8 cellular contexts compared by ENCODE assay signal in the genomic region with DNA sequence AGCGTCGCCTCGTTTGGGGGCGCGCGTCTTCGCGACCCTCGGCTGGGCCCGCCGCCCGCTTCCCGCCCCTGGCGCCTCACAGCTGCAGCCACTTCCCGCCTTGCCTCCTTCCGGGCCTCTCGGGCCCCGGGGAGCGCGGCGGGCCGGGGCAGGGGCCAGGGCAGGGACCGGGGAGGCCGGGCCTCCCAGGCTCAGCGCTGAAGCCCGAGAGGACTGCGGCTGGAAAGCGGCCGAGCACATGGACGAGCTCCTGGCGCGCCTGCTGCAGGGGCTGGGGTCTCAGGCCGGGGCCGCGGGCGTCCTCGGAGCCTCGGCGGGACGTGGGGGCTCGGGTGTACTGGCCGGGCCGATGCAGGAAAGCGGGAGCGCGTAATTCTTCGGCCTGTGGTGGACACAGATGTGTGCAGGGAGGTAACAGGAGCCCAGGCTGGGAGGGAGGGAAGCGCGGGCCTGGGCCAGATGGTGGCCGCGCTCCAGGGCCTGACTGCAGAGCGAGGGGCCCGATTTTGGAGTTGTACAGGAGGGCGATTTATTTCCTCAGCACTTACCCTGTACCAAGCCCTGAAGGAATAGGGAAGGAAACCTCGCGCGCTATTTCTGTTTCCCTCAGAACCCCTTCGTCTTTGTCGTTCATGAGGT. TPM values are rescaled to one million over a fixed set of nuclear protein-coding genes. Genes with fewer than 3 reads are reported as not detected.
DNase-seq lines count a peak whose midpoint lies in the region; ATAC-seq, FAIRE-seq and TF ChIP-seq lines count a peak whose summit lies in the region.
"Not testable (repeated sequence)": the region's sequence is repeated elsewhere in the genome, so short reads cannot be mapped to it uniquely, and the experiment has no call there.

No MANE protein-coding gene starts in this region.

- not testable (repeated sequence) for H3K4me1 ChIP-seq in OCI-LY1 (ENCODE audit: insufficient read depth, low read length, severe bottlenecking); body of pancreas; pancreas; aorta (ENCODE audit: control insufficient read depth in 1 of 2, insufficient read depth in 2 of 2, low read length in 2 of 2)

- H3F3A ChIP-seq in OCI-LY1 (ENCODE audit: insufficient read depth, low read length): not testable (repeated sequence)

- not testable (repeated sequence) for TF ChIP-seq CTCF in OCI-LY1 (IDR thresholded peaks at IDR 0.05; ENCODE audit: low read length); body of pancreas (IDR thresholded peaks at IDR 0.05); pancreas (IDR thresholded peaks at IDR 0.05)

- H3K4me3 ChIP-seq in OCI-LY1 (ENCODE audit: low read depth, low read length, poor library complexity, severe bottlenecking) (peak overlapping the region; percentile 48), pancreas (peak overlapping the region; percentile 28 to 51 (median 40)), aorta (ENCODE audit: low read length in 2 of 2) (peak overlapping the region in 1 of 2 donors; percentile 12)
- H3K4me3 ChIP-seq in body of pancreas: not testable (repeated sequence)

- not testable (repeated sequence) for H4K20me1 ChIP-seq in OCI-LY1 (ENCODE audit: insufficient read depth, low read length)

- H3K36me3 ChIP-seq in OCI-LY1 (ENCODE audit: insufficient read depth, low read length); body of pancreas (replicated peaks in 1 of 2; ENCODE audit: insufficient read depth in 1 of 2, low read depth in 2 of 2); pancreas; aorta (ENCODE audit: control insufficient read depth in 1 of 2, insufficient read depth in 2 of 2, low read length in 1 of 2): not testable (repeated sequence)

- H3K4me2 ChIP-seq in OCI-LY1 (ENCODE audit: low read length): not testable (repeated sequence)

- H3K9me3 ChIP-seq in OCI-LY1 (ENCODE audit: low read length); body of pancreas; pancreas; aorta (ENCODE audit: control insufficient read depth, low read length): not testable (repeated sequence)

- no CpG with 5 or more reads among the region's 59 CpGs for WGBS in body of pancreas, 2 donors
- 2% methylated on average over 8 of the region's 59 CpGs; no CpG with 5 or more reads in 1 of the 2 donors for WGBS in pancreas, 2 donors
- 0 to 1% methylated on average over 4 to 8 of the region's 59 CpGs for WGBS in aorta, 2 donors

- TF ChIP-seq POLR2A in body of pancreas (IDR thresholded peaks at IDR 0.05): not testable (repeated sequence)

- H3K79me2 ChIP-seq in OCI-LY1 (ENCODE audit: insufficient read depth, low read length): not testable (repeated sequence)

- FAIRE-seq in pancreas (lab: Jason Lieb, UNC): not testable (repeated sequence)

- not testable (repeated sequence) for H3K27ac ChIP-seq in OCI-LY1 (ENCODE audit: low read depth, low read length, poor library complexity, severe bottlenecking); body of pancreas; pancreas; aorta (ENCODE audit: low read depth in 1 of 2, low read length in 2 of 2)

- H3K9ac ChIP-seq in OCI-LY1 (ENCODE audit: low read length): not testable (repeated sequence)

- not testable (repeated sequence) for H3K9me2 ChIP-seq in OCI-LY1 (ENCODE audit: low read depth, low read length)

- not testable (repeated sequence) for H2AFZ ChIP-seq in OCI-LY1 (ENCODE audit: low read length)

- intact Hi-C loops in body of pancreas (cut with DNase I); left ventricle myocardium superior (cut with micrococcal nuclease); pancreas (cut with DNase I); aorta (cut with DNase I): not testable (repeated sequence)

- not testable (repeated sequence) for H3K27me3 ChIP-seq in OCI-LY1 (ENCODE audit: insufficient read depth, low read length); body of pancreas; pancreas; aorta (ENCODE audit: control insufficient read depth in 1 of 2, insufficient read depth in 2 of 2, low read length in 1 of 2)

- not testable (repeated sequence) for DNase-seq in body of pancreas, left ventricle myocardium superior, pancreas, aorta

- peak; percentile 10 for ATAC-seq in GM18870 (IDR thresholded peaks at IDR 0.05; ENCODE audit: unreplicated experiment)
- ATAC-seq in GM21723 (IDR thresholded peaks at IDR 0.05; ENCODE audit: unreplicated experiment): peak; percentile 43
- peak; percentile 41 for ATAC-seq in HG03095 (IDR thresholded peaks at IDR 0.05; ENCODE audit: unreplicated experiment)
- peak; percentile 52 for ATAC-seq in body of pancreas
- peak; percentile 76 for ATAC-seq in left ventricle myocardium superior
- peak; percentile 66 to 74 (median 70) for ATAC-seq in pancreas
- ATAC-seq in aorta (ENCODE audit: low FRiP score): peak; percentile 58

RNA-seq across cellular contexts. Expression of gene SIMC1, which starts 0.5 kb away (rescaled TPM):
- total RNA-seq in body of pancreas (10 to 100 TPM; 10.4 to 21.8 TPM), left ventricle myocardium superior (6.1 TPM), pancreas (10 to 100 TPM in 2 of 6 donors, 1 to 10 TPM in 4; 7.3 to 15.3 (median 8.7) TPM), aorta (10 to 100 TPM; 13.7 to 19.7 TPM)
- polyA plus RNA-seq in pancreas (1 to 10 TPM; 5.3 to 7.0 TPM), aorta (1 to 10 TPM; 2.6 to 4.6 TPM)

Comparison
In these comparisons a context has a peak if more than half of its experiments do, and no peak if none do; other contexts are left out.
1. ATAC-seq: peak in every context shown above with its lines; median percentile 76 in left ventricle myocardium superior; 70 in pancreas; 58 in aorta; 52 in body of pancreas; 43 in GM21723; 41 in HG03095; 10 in GM18870.